Comparison of ENCODE assay signal across 24 cellular contexts in genomic region chr20:62880147-62880934, GRCh38.
"Had no signal": no experiment of that assay in that cellular context is flagged by ENCODE, and none has a peak within 500 bp of the region (broad histone marks: within the 10 kb centered on the region; RNA-seq: fewer than 3 reads in every experiment).

No MANE protein-coding gene starts in this region.

- DNase-seq: colonic mucosa; cortex of kidney; dermis blood vessel endothelial cell; dorsolateral prefrontal cortex; effector CD4-positive, alpha-beta T cell; effector memory CD4-positive, alpha-beta T cell; foreskin keratinocyte; heart left ventricle; hypothalamus; immature natural killer cell; islet precursor cell; left cardiac atrium; left lung; left ventricle myocardium superior; lower lobe of right lung; mesenchymal stem cell; mucosa of descending colon; naive B cell had no signal

- H3K4me3 Mint-ChIP-seq: immature natural killer cell, mesothelial cell of epicardium, naive B cell had no signal

- H3K9me3 ChIP-seq: colonic mucosa, esophagus muscularis mucosa, gastroesophageal sphincter, heart left ventricle, left lung, lower lobe of right lung, mucosa of descending colon had no signal

- FAIRE-seq: endothelial cell of umbilical vein, frontal cortex had no signal

- H3K4me3 ChIP-seq: colonic mucosa, dorsolateral prefrontal cortex, esophagus muscularis mucosa, gastroesophageal sphincter, hepatocyte, left lung, lower lobe of right lung, mucosa of descending colon had no signal

- H3K9me3 Mint-ChIP-seq: immature natural killer cell, mesothelial cell of epicardium, naive B cell had no signal

- H3K4me1 ChIP-seq: colonic mucosa, foreskin keratinocyte had no signal

- H3K27me3 ChIP-seq: colonic mucosa, dorsolateral prefrontal cortex, esophagus muscularis mucosa, foreskin keratinocyte, gastroesophageal sphincter, heart left ventricle, hepatocyte, left lung had no signal

- ATAC-seq: foreskin keratinocyte, gastroesophageal sphincter, heart left ventricle, left cardiac atrium, left lung, left ventricle myocardium superior, lower lobe of right lung, mucosa of descending colon had no signal

- H3K27ac Mint-ChIP-seq: immature natural killer cell, mesothelial cell of epicardium had no signal

- H3K27me3 Mint-ChIP-seq: naive B cell had no signal

- H3K27ac ChIP-seq: colonic mucosa, dorsolateral prefrontal cortex, esophagus muscularis mucosa, foreskin keratinocyte, gastroesophageal sphincter, heart left ventricle, hepatocyte, left lung, lower lobe of right lung had no signal

- H3K36me3 ChIP-seq: colonic mucosa had no signal
